ENCODE assay signal across 17 cellular contexts in the genomic region with DNA sequence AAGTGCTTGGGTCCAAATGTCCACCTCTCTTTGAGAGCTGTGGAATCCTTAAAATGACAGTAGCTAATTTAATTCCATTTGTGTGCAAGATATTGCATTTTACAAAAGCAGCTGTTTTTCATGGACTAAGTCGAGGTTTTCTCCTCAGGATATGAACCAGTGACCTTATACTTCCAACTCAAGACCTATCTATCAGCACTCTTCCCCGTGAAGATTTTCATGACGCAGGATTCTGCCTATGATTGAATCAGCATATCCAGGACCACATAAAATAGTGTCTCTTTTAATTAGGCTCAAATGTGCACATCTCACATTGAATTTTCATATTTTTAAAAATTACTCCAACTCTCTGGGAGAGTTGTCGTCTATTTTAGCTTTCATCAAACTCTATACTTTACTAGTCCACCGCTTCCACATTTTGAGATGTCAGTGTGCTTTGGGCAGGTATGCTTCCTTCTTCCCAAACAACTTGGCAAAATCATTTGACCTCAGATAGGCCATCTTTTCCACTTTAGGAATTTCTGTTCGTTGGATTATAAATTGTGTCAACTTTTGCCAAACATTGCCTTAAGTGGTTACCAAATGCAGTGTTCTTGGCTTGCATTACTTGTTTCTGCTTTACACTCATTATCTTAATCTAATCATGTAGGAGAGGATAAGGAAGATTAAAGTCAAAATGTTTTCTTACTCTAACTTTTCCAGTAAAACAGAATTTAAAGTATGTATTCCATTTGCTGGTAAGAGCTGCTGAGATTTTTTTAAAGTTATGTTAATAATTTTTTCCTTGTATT. TPM values are rescaled to one million over a fixed set of nuclear protein-coding genes. Genes with fewer than 3 reads are reported as not detected.
DNase-seq lines count a peak whose midpoint lies in the region; ATAC-seq, FAIRE-seq and TF ChIP-seq lines count a peak whose summit lies in the region.
"Had no signal": no experiment of that assay in that cellular context is flagged by ENCODE, and none has a peak within 500 bp of the region (broad histone marks: within the 10 kb centered on the region; RNA-seq: fewer than 3 reads in every experiment).

No MANE protein-coding gene starts in this region.

- H3K79me2 ChIP-seq in PC-9 (ENCODE audit: low read depth) (no peaks in the 10 kb centered on the region), GM12878 (ENCODE audit: control insufficient read depth, insufficient read depth, low read length) (no peaks in the 10 kb centered on the region), hepatocyte (peaks cover 39% of the 10 kb centered on the region), HepG2 (ENCODE audit: insufficient read depth, low read length) (no peaks in the 10 kb centered on the region)

- ATAC-seq in GM12878: no peak
- ATAC-seq in HepG2: no peak
- ATAC-seq: HCT116, PC-3 had no signal

- no peak for TF ChIP-seq RAD21 in GM12878 (IDR thresholded peaks at IDR 0.05; ENCODE audit: insufficient read depth, low read depth, low read length)
- no peak for TF ChIP-seq RAD21 in HepG2 (CRISPR knock-in tag; IDR thresholded peaks at IDR 0.05)

- POLR2A ChIA-PET in PC-9 (lab: Charles Lee; ENCODE audit: unreplicated experiment): no interaction called here
- POLR2A ChIA-PET in GM12878 (lab: Charles Lee): no interaction called here
- POLR2A ChIA-PET in HepG2 (lab: Yijun Ruan, JAX): no interaction called here

- BruUV-seq in PC-9 (replicated peaks; lab: Mats Ljungman, UMichigan): no TSS peak
- BruUV-seq in GM12878 (replicated peaks; lab: Mats Ljungman, UMichigan): no TSS peak
- no TSS peak for BruUV-seq in HepG2 (replicated peaks; lab: Mats Ljungman, UMichigan)

- H4K20me1 ChIP-seq in PC-9 (ENCODE audit: insufficient read depth): no peaks in the 10 kb centered on the region
- no peaks in the 10 kb centered on the region for H4K20me1 ChIP-seq in GM12878 (ENCODE audit: control insufficient read depth, insufficient read depth)
- no peaks in the 10 kb centered on the region for H4K20me1 ChIP-seq in hepatocyte (ENCODE audit: insufficient read depth, poor library complexity, severe bottlenecking)
- H4K20me1 ChIP-seq in HepG2 (ENCODE audit: insufficient read depth, low read length): no peaks in the 10 kb centered on the region

- H3K27me3 ChIP-seq in PC-9 (ENCODE audit: insufficient read depth, low read depth) (no peaks in the 10 kb centered on the region), GM12878 (replicated peaks in 1 of 2; ENCODE audit: control insufficient read depth in 2 of 2, insufficient read depth in 2 of 2, low read length in 1 of 2) (no peaks in the 10 kb centered on the region), hepatocyte (no peaks in the 10 kb centered on the region), sigmoid colon (no peaks in the 10 kb centered on the region), HepG2 (ENCODE audit: control insufficient read depth in 1 of 2, insufficient read depth in 2 of 2, low read length in 2 of 2) (no peaks in the 10 kb centered on the region), ovary (no peaks in the 10 kb centered on the region)
- H3K27me3 ChIP-seq: BE2C had no signal

- no peak overlapping the region for H3K4me3 ChIP-seq in PC-9
- H3K4me3 ChIP-seq in GM12878: no peak overlapping the region
- no peak overlapping the region for H3K4me3 ChIP-seq in hepatocyte
- H3K4me3 ChIP-seq in sigmoid colon: no peak overlapping the region
- H3K4me3 ChIP-seq in HepG2 (replicated peaks in 1 of 3; ENCODE audit: insufficient read depth in 1 of 3, low read depth in 2 of 3, low read length in 3 of 3): no peak overlapping the region
- H3K4me3 ChIP-seq in ovary: no peak overlapping the region

- H3K9me2 ChIP-seq in PC-9 (ENCODE audit: insufficient read depth) (no peaks in the 10 kb centered on the region), hepatocyte (replicated peaks; ENCODE audit: insufficient read depth) (no peaks in the 10 kb centered on the region)

- SMC1A ChIA-PET in GM12878 (lab: Charles Lee; ENCODE audit: uncharacterized antibody, unreplicated experiment): interaction anchor here (0.9 to 1.7 kb wide), 5 partner anchors 7 to 41 kb away, joined by 3 to 6 read pairs (median 3); no protein-coding TSS in a partner anchor

- TF ChIP-seq POLR2A in GM12878 (IDR thresholded peaks at IDR 0.05; ENCODE audit: low read depth, low read length) (no peak), sigmoid colon (IDR thresholded peaks at IDR 0.05) (no peak), HepG2 (IDR thresholded peaks at IDR 0.05; ENCODE audit: insufficient read depth in 1 of 2, low read depth in 2 of 2, low read length in 2 of 2) (no peak), ovary (IDR thresholded peaks at IDR 0.05) (no peak)

- H3K4me1 ChIP-seq in PC-9 (replicated peaks; ENCODE audit: insufficient read depth): no peaks in the 10 kb centered on the region
- H3K4me1 ChIP-seq in GM12878 (ENCODE audit: control insufficient read depth, insufficient read depth, low read length): no peaks in the 10 kb centered on the region
- peaks cover 26% of the 10 kb centered on the region for H3K4me1 ChIP-seq in hepatocyte (ENCODE audit: insufficient read depth)
- peaks cover 0 to 42% (median 29%) of the 10 kb centered on the region in 4 donors for H3K4me1 ChIP-seq in sigmoid colon
- H3K4me1 ChIP-seq in HepG2 (ENCODE audit: insufficient read depth, low read length): no peaks in the 10 kb centered on the region
- H3K4me1 ChIP-seq in ovary (ENCODE audit: insufficient read depth): no peaks in the 10 kb centered on the region

- TF ChIP-seq CTCF in PC-9 (conservative IDR thresholded peaks at IDR 0.05) (no peak), GM12878 (IDR thresholded peaks at IDR 0.05 in 2 of 3, conservative IDR thresholded peaks at IDR 0.05 in 1 of 3; ENCODE audit: control insufficient read depth in 2 of 3, extremely low read depth in 1 of 3, insufficient read depth in 1 of 3, low read depth in 3 of 3, low read length in 3 of 3) (no peak), hepatocyte (IDR thresholded peaks at IDR 0.05; ENCODE audit: poor library complexity) (no peak), sigmoid colon (IDR thresholded peaks at IDR 0.05) (no peak), HepG2 (CRISPR knock-in tag; IDR thresholded peaks at IDR 0.05) (no peak), ovary (IDR thresholded peaks at IDR 0.05) (no peak)

- in situ Hi-C loops in GM12878 (cut with MboI) (no loop called here), HepG2 (cut with HindIII; ENCODE audit: extremely low pct_ligation_motif_present, low pct_unique_long_range_greater_than_20kb) (no loop called here)

- intact Hi-C loops in PC-9 (cut with micrococcal nuclease; ENCODE audit: unreplicated experiment) (no loop called here), GM12878 (cut with micrococcal nuclease; ENCODE audit: unreplicated experiment) (no loop called here), sigmoid colon (cut with DNase I) (no loop called here), HepG2 (cut with micrococcal nuclease; ENCODE audit: unreplicated experiment) (no loop called here), ovary (cut with DNase I) (no loop called here)

- H3K9ac ChIP-seq in GM12878 (ENCODE audit: control insufficient read depth, insufficient read depth, low read length) (no peak overlapping the region), HepG2 (ENCODE audit: insufficient read depth, low read depth, low read length) (no peak overlapping the region)
- H3K9ac ChIP-seq: KMS-11 had no signal

- no peak for TF ChIP-seq EP300 in GM12878 (IDR thresholded peaks at IDR 0.05; ENCODE audit: borderline replicate concordance in 1 of 2, control insufficient read depth in 1 of 2, low read depth in 2 of 2, low read length in 2 of 2)
- TF ChIP-seq EP300 in sigmoid colon (IDR thresholded peaks at IDR 0.05): no peak
- no peak for TF ChIP-seq EP300 in HepG2 (IDR thresholded peaks at IDR 0.05; ENCODE audit: low read depth in 2 of 2, low read length in 2 of 2)
- TF ChIP-seq EP300 in HepG2 (CRISPR knock-in tag; IDR thresholded peaks at IDR 0.05; ENCODE audit: borderline replicate concordance): no peak
- TF ChIP-seq EP300 in ovary (IDR thresholded peaks at IDR 0.05): no peak

- DNase-seq in PC-9: no peak
- no peak for DNase-seq in GM12878 (ENCODE audit: low read depth, low spot score)
- no peak for DNase-seq in hepatocyte (ENCODE audit: low spot score)
- no peak for DNase-seq in sigmoid colon
- DNase-seq in activated gamma-delta T cell treated with Interleukin-2 at 50 U/mL for 16 hours: no peak
- DNase-seq in HepG2 (ENCODE audit: low spot score): no peak
- no peak for DNase-seq in ovary
- DNase-seq in NCI-H1105 treated with DMSO at 0.1 percent for 48 hours (lab: John Stamatoyannopoulos, UW): no peak
- DNase-seq: BE2C; CD4-positive, alpha-beta T cell; DMS53; NCI-H1436 treated with DMSO at 0.1 percent for 48 hours; NCI-H2029 treated with DMSO at 0.1 percent for 48 hours; NCI-H774; PC-3 had no signal

- RAD21 ChIA-PET in GM12878 (lab: Charles Lee; ENCODE audit: unreplicated experiment): interaction anchor here (0.7 to 1.0 kb wide), 2 partner anchors 16 to 83 kb away, joined by 3 to 4 read pairs; no protein-coding TSS in a partner anchor

- no peaks in the 10 kb centered on the region for H3K9me3 ChIP-seq in PC-9 (ENCODE audit: insufficient read depth, low read depth)
- H3K9me3 ChIP-seq in GM12878 (replicated peaks; ENCODE audit: control insufficient read depth, insufficient read depth, low read length): no peaks in the 10 kb centered on the region
- H3K9me3 ChIP-seq in hepatocyte (ENCODE audit: low read depth): no peaks in the 10 kb centered on the region
- H3K9me3 ChIP-seq in sigmoid colon: no peaks in the 10 kb centered on the region
- no peaks in the 10 kb centered on the region for H3K9me3 ChIP-seq in HepG2 (ENCODE audit: low read length)
- H3K9me3 ChIP-seq in ovary: no peaks in the 10 kb centered on the region
- H3K9me3 ChIP-seq: BE2C had no signal

- FAIRE-seq in GM12878 (lab: Jason Lieb, UNC) (peak; percentile 49), HepG2 (lab: Jason Lieb, UNC) (no peak)

- CTCF ChIA-PET in PC-9 (lab: Charles Lee): no interaction called here
- CTCF ChIA-PET in GM12878 (lab: Yijun Ruan, JAX): no interaction called here
- CTCF ChIA-PET in HepG2 (lab: Yijun Ruan, JAX; ENCODE audit: low intra/inter-chr PET ratio, low total read pairs): no interaction called here

- H3K36me3 ChIP-seq in PC-9 (ENCODE audit: low read depth) (no peaks in the 10 kb centered on the region), GM12878 (ENCODE audit: control insufficient read depth in 2 of 2, insufficient read depth in 2 of 2, low read length in 1 of 2) (no peaks in the 10 kb centered on the region), hepatocyte (replicated peaks; ENCODE audit: insufficient read depth, low read depth) (no peaks in the 10 kb centered on the region), sigmoid colon (no peaks in the 10 kb centered on the region), HepG2 (replicated peaks in 1 of 2; ENCODE audit: control insufficient read depth in 1 of 2, insufficient read depth in 2 of 2, low read length in 2 of 2) (no peaks in the 10 kb centered on the region), ovary (no peaks in the 10 kb centered on the region)
- H3K36me3 ChIP-seq: BE2C had no signal

- H2AFZ ChIP-seq in PC-9 (peak overlapping the region; percentile 64; the same call in 1 of the 2 replicates), GM12878 (ENCODE audit: control insufficient read depth, low read depth, low read length) (no peak overlapping the region), hepatocyte (no peak overlapping the region), HepG2 (ENCODE audit: low read length) (no peak overlapping the region)

- H3K27ac ChIP-seq in PC-9 (no peak overlapping the region), GM12878 (ENCODE audit: control insufficient read depth, insufficient read depth) (no peak overlapping the region), hepatocyte (peak overlapping the region; percentile 2), sigmoid colon (peak overlapping the region; percentile 51 to 68 (median 59)), HepG2 (ENCODE audit: extremely low read length, insufficient read depth, low read length) (no peak overlapping the region), ovary (no peak overlapping the region)
- H3K27ac ChIP-seq: KMS-11 had no signal

- no peaks in the 10 kb centered on the region for H3F3A ChIP-seq in PC-9 (ENCODE audit: insufficient read depth, low read depth)

- no peak overlapping the region for H3K4me2 ChIP-seq in PC-9
- H3K4me2 ChIP-seq in GM12878 (ENCODE audit: control insufficient read depth, insufficient read depth): no peak overlapping the region
- peak overlapping the region; percentile 11 for H3K4me2 ChIP-seq in hepatocyte
- no peak overlapping the region for H3K4me2 ChIP-seq in HepG2 (ENCODE audit: low read depth, low read length)
- H3K4me2 ChIP-seq: KMS-11 had no signal

- 32% methylated on average over 6 of the region's 6 CpGs for WGBS in GM12878 (ENCODE audit: insufficient coverage, insufficient replicate concordance, low lambda C conversion rate, missing lambda C conversion rate)
- WGBS in hepatocyte (ENCODE audit: low lambda C conversion rate, missing lambda C conversion rate): 72% methylated on average over 6 of the region's 6 CpGs
- WGBS in sigmoid colon, 2 donors: 77 to 83% methylated on average over 6 of the region's 6 CpGs
- whole genome bisulfite sequencing in HepG2 (ENCODE audit: low lambda C conversion rate): 58% methylated on average over 6 of the region's 6 CpGs
- WGBS in ovary, 3 donors: 62 to 69% (median 65%) methylated on average over 6 of the region's 6 CpGs

RNA-seq across cellular contexts. Expression of a gene that starts 39.4 kb away (rescaled TPM):
- total RNA-seq in PC-9 (2021) (6.1 and 6.3 TPM in 2 replicates), GM12878 (2014; rRNA removed) (0.27 and 0.45 TPM in 2 replicates), GM12878 (2014; rRNA removed; fragmentation: Illumina TruSeq; extraction: Trizol) (0.36 and 0.64 TPM in 2 replicates), GM12878 (2021) (0.08 and 0.32 TPM in 2 replicates), hepatocyte (64.6 and 72.3 TPM in 2 replicates), sigmoid colon (10 to 100 TPM; 50.1 to 83.8 (median 58.4) TPM), HepG2 (2016; rRNA removed; fragmentation: Illumina TruSeq; extraction: Trizol) (0.56 and 1.2 TPM in 2 replicates), ovary (1 to 10 TPM in 6 of 7 donors, under 1 TPM in 1; 0.76 to 6.3 (median 2.2) TPM)
- total RNA-seq in GM12878 (2013; cell fraction: nucleolus; rRNA removed): 3.9 and 4.4 TPM in 2 replicates
- not detected for polyA plus RNA-seq in GM12878 (2011; ENCODE audit: low read depth)
- polyA plus RNA-seq in GM12878 (2011; rRNA removed) (3.3 TPM in 2 replicates), GM12878 (2014; fragmentation: Illumina TruSeq; extraction: Trizol) (0.31 and 1.2 TPM in 2 replicates), GM12878 (2014; fragmentation: Nextera tagmentation; extraction: Ambion mirVana) (under 1 TPM; 0.04 to 0.45 TPM), GM12878 (2014; rRNA removed) (0.16 and 0.17 TPM in 2 replicates), GM12878 (2016; fragmentation: Nextera tagmentation; extraction: Ambion mirVana) (under 1 TPM; 0.01 to 0.13 TPM), hepatocyte (19.3 and 20.2 TPM in 2 replicates), sigmoid colon (1 to 10 TPM in 2 of 3 donors, under 1 TPM in 1; 0.23 to 3.6 (median 3.1) TPM), HepG2 (2011; rRNA removed) (0.29 and 0.37 TPM in 2 replicates), ovary (10 to 100 TPM in 1 of 2 donors, under 1 TPM in 1; 0.82 to 23.0 TPM)
- 1.4 and 1.8 TPM in 2 replicates for polyA plus RNA-seq in GM12878 (2011; cell fraction: cytosol; rRNA removed)
- 2.0 and 3.2 TPM in 2 replicates for polyA plus RNA-seq in GM12878 (2011; cell fraction: nucleus; rRNA removed)
- polyA plus RNA-seq in GM12878 (2012): not detected in 2 replicates
- polyA minus RNA-seq in GM12878 (2011; rRNA and poly(A)+ RNA removed): 9.5 and 13.5 TPM in 2 replicates
- 1.5 and 1.6 TPM in 2 replicates for polyA minus RNA-seq in GM12878 (2011; cell fraction: cytosol; rRNA and poly(A)+ RNA removed)
- 2.2 and 6.5 TPM in 2 replicates for polyA minus RNA-seq in GM12878 (2011; cell fraction: nucleus; rRNA and poly(A)+ RNA removed)
- 0.18 TPM in 1 of 2 replicates, not detected in the other for total RNA-seq in HepG2 (2016; cell fraction: cytosol; rRNA removed; fragmentation: Illumina TruSeq; extraction: Trizol; ENCODE audit: low read depth)
- 1.3 and 1.4 TPM in 2 replicates for total RNA-seq in HepG2 (2016; cell fraction: insoluble cytoplasmic fraction; rRNA removed; fragmentation: Illumina TruSeq; extraction: Trizol)
- 0.48 and 0.68 TPM in 2 replicates for total RNA-seq in HepG2 (2016; cell fraction: membrane; rRNA removed; fragmentation: Illumina TruSeq; extraction: Trizol)
- 1.2 and 3.6 TPM in 2 replicates for total RNA-seq in HepG2 (2016; cell fraction: nucleus; rRNA removed; fragmentation: Illumina TruSeq; extraction: Trizol)
- 0.13 and 0.35 TPM in 2 replicates for polyA plus RNA-seq in HepG2 (2011; cell fraction: cytosol; rRNA removed)
- 0.09 and 0.43 TPM in 2 replicates for polyA plus RNA-seq in HepG2 (2011; cell fraction: nucleus; rRNA removed)
- 0.09 and 0.65 TPM in 2 replicates for polyA plus RNA-seq in HepG2 (2012)
- polyA plus RNA-seq in HepG2 (2016; cell fraction: cytosol; fragmentation: Illumina TruSeq; extraction: Trizol; ENCODE audit: low read depth): 0.01 and 0.02 TPM in 2 replicates
- polyA plus RNA-seq in HepG2 (2016; cell fraction: insoluble cytoplasmic fraction; fragmentation: Illumina TruSeq; extraction: Trizol; ENCODE audit: low read depth): 0.39 and 0.48 TPM in 2 replicates
- 0.06 and 0.07 TPM in 2 replicates for polyA plus RNA-seq in HepG2 (2016; cell fraction: membrane; fragmentation: Illumina TruSeq; extraction: Trizol; ENCODE audit: low read depth)
- polyA plus RNA-seq in HepG2 (2016; cell fraction: nucleus; fragmentation: Illumina TruSeq; extraction: Trizol; ENCODE audit: insufficient read depth, low read depth): 0.49 and 0.51 TPM in 2 replicates
- 0.28 and 1.1 TPM in 2 replicates for polyA minus RNA-seq in HepG2 (2011; rRNA and poly(A)+ RNA removed; ENCODE audit: low replicate concordance)
- 0.62 and 0.69 TPM in 2 replicates for polyA minus RNA-seq in HepG2 (2011; cell fraction: cytosol; rRNA and poly(A)+ RNA removed)
- 0.25 and 0.52 TPM in 2 replicates for polyA minus RNA-seq in HepG2 (2011; cell fraction: nucleus; rRNA and poly(A)+ RNA removed)

Comparison
In these comparisons a context has a peak if more than half of its experiments do, and no peak if none do; other contexts are left out.
1. H3K27ac ChIP-seq: peak in hepatocyte (single experiment) and sigmoid colon (4 of 4); none in PC-9 (single experiment), GM12878 (single experiment), HepG2 (single experiment) and ovary (0 of 2).